In genomic region chr14:70640938-70641547, GRCh38 we compare ENCODE assay signal across 8 cellular contexts. TPM values are rescaled to one million over a fixed set of nuclear protein-coding genes. Genes with fewer than 3 reads are reported as not detected.
DNase-seq lines count a peak whose midpoint lies in the region; ATAC-seq and TF ChIP-seq lines count a peak whose summit lies in the region.

No MANE protein-coding gene starts in this region.

- H3K27ac ChIP-seq in AG04450 (ENCODE audit: low read depth, low read length) = no peak overlapping the region
- H3K27ac ChIP-seq in gastroesophageal sphincter = peak overlapping the region in 1 of 4 donors; percentile 52

- H3K4me3 ChIP-seq in AG04450 (ENCODE audit: low read depth, low read length) = peak overlapping the region; percentile 59
- H3K4me3 ChIP-seq in gastroesophageal sphincter = peak overlapping the region; percentile 45 to 71

- peak; percentile 60 for ATAC-seq in GM18868 (IDR thresholded peaks at IDR 0.05; ENCODE audit: unreplicated experiment)
- ATAC-seq in HG03066 (IDR thresholded peaks at IDR 0.05; ENCODE audit: low read depth, unreplicated experiment) = peak; percentile 63
- ATAC-seq in gastroesophageal sphincter = peak; percentile 63

- H3K27me3 Mint-ChIP-seq in activated T-helper 1 cell treated with anti-CD3 and anti-CD28 coated beads, Interleukin-12 subunit alpha, Interleukin-12 subunit beta, Interleukin-2, Interleukin-4 antibody, amounts not matched to agents 30 ng/mL and 10 ng/mL and 1 ng/mL, durations not matched to agents 14 hours and 24 hours and 36 hours (ENCODE audit: insufficient read depth) = peaks cover 9% of the 10 kb centered on the region

- WGBS in gastroesophageal sphincter (ENCODE audit: low coverage in 1 of 2), 2 donors = 0% methylated on average over 2 of the region's 28 CpGs; no CpG with 5 or more reads in 1 of the 2 donors

- CTCF ChIA-PET in AG04450 (lab: Charles Lee) = interaction anchor here (0.6 to 0.7 kb wide), 3 partner anchors 11 to 130 kb away, joined by 3 read pairs; no protein-coding TSS in a partner anchor

- H3K4me1 ChIP-seq in gastroesophageal sphincter = peaks cover 0 to 25% (median 3%) of the 10 kb centered on the region in 3 donors

- intact Hi-C loops in activated T-helper 1 cell treated with anti-CD3 and anti-CD28 coated beads, Interleukin-12 subunit alpha, Interleukin-12 subunit beta, Interleukin-2, Interleukin-4 antibody, amounts not matched to agents 30 ng/mL and 10 ng/mL and 1 ng/mL, durations not matched to agents 14 hours and 24 hours and 36 hours (cut with micrococcal nuclease) = loop anchor here (1.0 to 5.0 kb wide), 4 partner anchors 41 to 874 kb away; partner anchors contain the start of genes MAP3K9, MED6 and SRSF5

- H3K4me3 Mint-ChIP-seq in activated T-helper 1 cell treated with anti-CD3 and anti-CD28 coated beads, Interleukin-12 subunit alpha, Interleukin-12 subunit beta, Interleukin-2, Interleukin-4 antibody, amounts not matched to agents 30 ng/mL and 10 ng/mL and 1 ng/mL, durations not matched to agents 14 hours and 24 hours and 36 hours = peak overlapping the region; percentile 97

- TF ChIP-seq POLR2A in gastroesophageal sphincter (IDR thresholded peaks at IDR 0.05) = no peak

- peak overlapping the region; percentile 88 for H3K27ac Mint-ChIP-seq in activated T-helper 1 cell treated with anti-CD3 and anti-CD28 coated beads, Interleukin-12 subunit alpha, Interleukin-12 subunit beta, Interleukin-2, Interleukin-4 antibody, amounts not matched to agents 30 ng/mL and 10 ng/mL and 1 ng/mL, durations not matched to agents 14 hours and 24 hours and 36 hours

- no peaks in the 10 kb centered on the region for H3K9me3 Mint-ChIP-seq in activated T-helper 1 cell treated with anti-CD3 and anti-CD28 coated beads, Interleukin-12 subunit alpha, Interleukin-12 subunit beta, Interleukin-2, Interleukin-4 antibody, amounts not matched to agents 30 ng/mL and 10 ng/mL and 1 ng/mL, durations not matched to agents 14 hours and 24 hours and 36 hours

- H3K36me3 Mint-ChIP-seq in activated T-helper 1 cell treated with anti-CD3 and anti-CD28 coated beads, Interleukin-12 subunit alpha, Interleukin-12 subunit beta, Interleukin-2, Interleukin-4 antibody, amounts not matched to agents 30 ng/mL and 10 ng/mL and 1 ng/mL, durations not matched to agents 14 hours and 24 hours and 36 hours (ENCODE audit: low read depth) = no peaks in the 10 kb centered on the region

- H3K9me3 ChIP-seq in AG04450 (ENCODE audit: control insufficient read depth, insufficient read depth, low read length) = no peaks in the 10 kb centered on the region
- H3K9me3 ChIP-seq in gastroesophageal sphincter = no peaks in the 10 kb centered on the region

- POLR2A ChIA-PET in AG04450 (lab: Yijun Ruan, JAX) = no interaction called here

- H3K36me3 ChIP-seq in gastroesophageal sphincter = no peaks in the 10 kb centered on the region

- peaks cover 45% of the 10 kb centered on the region for H3K4me1 Mint-ChIP-seq in activated T-helper 1 cell treated with anti-CD3 and anti-CD28 coated beads, Interleukin-12 subunit alpha, Interleukin-12 subunit beta, Interleukin-2, Interleukin-4 antibody, amounts not matched to agents 30 ng/mL and 10 ng/mL and 1 ng/mL, durations not matched to agents 14 hours and 24 hours and 36 hours (ENCODE audit: low read depth)

- TF ChIP-seq EP300 in gastroesophageal sphincter (IDR thresholded peaks at IDR 0.05) = no peak

- DNase-seq in AG04450 (ENCODE audit: low read depth, low spot score) (peak; percentile 18), NCI-H69 (lab: John Stamatoyannopoulos, UW) (peak; percentile 86), occipital lobe (lab: John Stamatoyannopoulos, UW) (peak; percentile 24), T1000 (lab: John Stamatoyannopoulos, UW) (no peak)
- DNase-seq in activated T-helper 1 cell treated with anti-CD3 and anti-CD28 coated beads, Interleukin-12 subunit alpha, Interleukin-12 subunit beta, Interleukin-2, Interleukin-4 antibody, amounts not matched to agents 30 ng/mL and 10 ng/mL and 1 ng/mL, durations not matched to agents 14 hours and 24 hours and 36 hours (ENCODE audit: low spot score) = peak; percentile 37

- H3K27me3 ChIP-seq in AG04450 (ENCODE audit: control insufficient read depth, insufficient read depth, low read length) = peaks cover 53% of the 10 kb centered on the region
- H3K27me3 ChIP-seq in gastroesophageal sphincter = peaks cover 61% of the 10 kb centered on the region

- TF ChIP-seq CTCF in AG04450 (IDR thresholded peaks at IDR 0.05; ENCODE audit: low read depth, low read length) (no peak), gastroesophageal sphincter (IDR thresholded peaks at IDR 0.05) (no peak)

RNA-seq across cellular contexts. Expression of gene TTC9, which starts 0.7 kb away (rescaled TPM):
- 0.02 and 0.04 TPM in 2 replicates for polyA plus RNA-seq in AG04450 (2011; rRNA removed)
- polyA minus RNA-seq in AG04450 (2011; rRNA and poly(A)+ RNA removed) = 0.04 TPM in 1 of 2 replicates, not detected in the other
- total RNA-seq in activated T-helper 1 cell treated with anti-CD3 and anti-CD28 coated beads, Interleukin-12 subunit alpha, Interleukin-12 subunit beta, Interleukin-2, Interleukin-4 antibody, amounts not matched to agents 30 ng/mL and 10 ng/mL and 1 ng/mL, durations not matched to agents 14 hours and 24 hours and 36 hours = 6.6 and 6.7 TPM in 2 replicates
- total RNA-seq in gastroesophageal sphincter (1 to 10 TPM in 2 of 4 donors, under 1 TPM in 2; 0.40 to 7.3 (median 1.6) TPM), occipital lobe (22.9 TPM)

RNA-seq across cellular contexts. Expression of gene MED6, which starts 40.6 kb away (rescaled TPM):
- polyA plus RNA-seq in AG04450 (2011; rRNA removed) = 32.1 and 48.2 TPM in 2 replicates
- polyA minus RNA-seq in AG04450 (2011; rRNA and poly(A)+ RNA removed) = 17.0 and 39.0 TPM in 2 replicates
- 59.3 and 63.7 TPM in 2 replicates for total RNA-seq in activated T-helper 1 cell treated with anti-CD3 and anti-CD28 coated beads, Interleukin-12 subunit alpha, Interleukin-12 subunit beta, Interleukin-2, Interleukin-4 antibody, amounts not matched to agents 30 ng/mL and 10 ng/mL and 1 ng/mL, durations not matched to agents 14 hours and 24 hours and 36 hours
- total RNA-seq in gastroesophageal sphincter (10 to 100 TPM; 18.2 to 47.9 (median 32.2) TPM), occipital lobe (61.3 TPM)
